In genomic region chr7:36152756-36153570, GRCh38 we compare ENCODE assay signal across 8 cellular contexts. TPM values are rescaled to one million over a fixed set of nuclear protein-coding genes. Genes with fewer than 3 reads are reported as not detected.
DNase-seq lines count a peak whose midpoint lies in the region; ATAC-seq and TF ChIP-seq lines count a peak whose summit lies in the region.

Gene EEPD1 (plus strand): TSS chr7:36153254. CDS start chr7:36154325, 1,071 bp downstream.

- H3K9me3 ChIP-seq in SK-N-MC (ENCODE audit: low read depth, low read length) (no peaks in the 10 kb centered on the region), gastroesophageal sphincter (peaks cover 0 to 9% (median 0%) of the 10 kb centered on the region in 3 donors), neutrophil (no peaks in the 10 kb centered on the region)

- H3K27me3 ChIP-seq in gastroesophageal sphincter (no peaks in the 10 kb centered on the region), neutrophil (no peaks in the 10 kb centered on the region)

- H3K4me3 ChIP-seq in SK-N-MC (peak within 1 kb of the TSS; percentile 93), gastroesophageal sphincter (peak within 1 kb of the TSS; percentile 69 to 89), neutrophil (ENCODE audit: low read depth in 1 of 2, low read length in 1 of 2) (peak within 1 kb of the TSS; percentile 99 to 100)

- peaks cover 34% of the 10 kb centered on the region for H3K4me1 Mint-ChIP-seq in HFFc6 (ENCODE audit: low read depth)
- peaks cover 19% of the 10 kb centered on the region for H3K4me1 Mint-ChIP-seq in activated naive CD4-positive, alpha-beta T cell treated with anti-CD3 and anti-CD28 coated beads, Interleukin-2, amount 10 ng/mL, durations not matched to agents 7 days and 5 days

- H3K9ac ChIP-seq in SK-N-MC (ENCODE audit: insufficient read length) = peak within 1 kb of the TSS; percentile 67

- peaks cover 5% of the 10 kb centered on the region; the same call in 1 of the 2 replicates for H3K36me3 Mint-ChIP-seq in HFFc6 (ENCODE audit: low read depth)
- no peaks in the 10 kb centered on the region for H3K36me3 Mint-ChIP-seq in activated naive CD4-positive, alpha-beta T cell treated with anti-CD3 and anti-CD28 coated beads, Interleukin-2, amount 10 ng/mL, durations not matched to agents 7 days and 5 days

- TF ChIP-seq POLR2A in gastroesophageal sphincter (IDR thresholded peaks at IDR 0.05) = peak; percentile 80 to 83

- no peak for TF ChIP-seq EP300 in gastroesophageal sphincter (IDR thresholded peaks at IDR 0.05)

- DNase-seq in GM03348 (ENCODE audit: low spot score) (peak; percentile 99), HFFc6 (peak; percentile 99), NAMALWA (ENCODE audit: low spot score) (peak; percentile 100), SK-N-MC (ENCODE audit: low read depth, low spot score) (peak; percentile 92)
- DNase-seq in activated naive CD4-positive, alpha-beta T cell treated with anti-CD3 and anti-CD28 coated beads, Interleukin-2, amount 10 ng/mL, durations not matched to agents 7 days and 5 days = peak; percentile 100

- peak within 1 kb of the TSS; percentile 70 for H3K27ac Mint-ChIP-seq in HFFc6
- peak within 1 kb of the TSS; percentile 55 for H3K27ac Mint-ChIP-seq in activated naive CD4-positive, alpha-beta T cell treated with anti-CD3 and anti-CD28 coated beads, Interleukin-2, amount 10 ng/mL, durations not matched to agents 7 days and 5 days

- H3K27me3 Mint-ChIP-seq in HFFc6 (ENCODE audit: insufficient read depth) = peaks cover 3% of the 10 kb centered on the region; the same call in 1 of the 2 replicates
- peaks cover 32% of the 10 kb centered on the region for H3K27me3 Mint-ChIP-seq in activated naive CD4-positive, alpha-beta T cell treated with anti-CD3 and anti-CD28 coated beads, Interleukin-2, amount 10 ng/mL, durations not matched to agents 7 days and 5 days

- CTCF ChIA-PET in activated naive CD4-positive, alpha-beta T cell treated with anti-CD3 and anti-CD28 coated beads, Interleukin-2, amount 10 ng/mL, durations not matched to agents 7 days and 5 days (lab: Charles Lee) = no interaction called here

- ATAC-seq in gastroesophageal sphincter = peak; percentile 94

- TF ChIP-seq CTCF in HFFc6 (IDR thresholded peaks at IDR 0.05) (no peak; the same call in 1 of the 2 replicates), gastroesophageal sphincter (IDR thresholded peaks at IDR 0.05) (peak in 1 of 4 experiments; percentile 11), neutrophil (IDR thresholded peaks at IDR 0.05) (peak; percentile 54), subcutaneous adipose tissue (IDR thresholded peaks at IDR 0.05; ENCODE audit: low read depth) (no peak)

- peaks cover 0 to 54% (median 31%) of the 10 kb centered on the region in 3 donors for H3K4me1 ChIP-seq in gastroesophageal sphincter
- H3K4me1 ChIP-seq in neutrophil (ENCODE audit: control insufficient read depth in 1 of 2, insufficient read depth in 1 of 2, low read depth in 1 of 2, low read length in 1 of 2) = peaks cover 55 to 75% of the 10 kb centered on the region in 2 experiments

- no peaks in the 10 kb centered on the region for H3K36me3 ChIP-seq in SK-N-MC (ENCODE audit: insufficient read depth, low read length)
- no peaks in the 10 kb centered on the region for H3K36me3 ChIP-seq in gastroesophageal sphincter
- H3K36me3 ChIP-seq in neutrophil = peaks cover 32% of the 10 kb centered on the region

- WGBS in gastroesophageal sphincter (ENCODE audit: low coverage in 1 of 2), 2 donors = 0% methylated on average over 5 of the region's 88 CpGs; no CpG with 5 or more reads in 1 of the 2 donors

- peak within 1 kb of the TSS; percentile 89 for H3K4me3 Mint-ChIP-seq in HFFc6
- H3K4me3 Mint-ChIP-seq in activated naive CD4-positive, alpha-beta T cell treated with anti-CD3 and anti-CD28 coated beads, Interleukin-2, amount 10 ng/mL, durations not matched to agents 7 days and 5 days = peak within 1 kb of the TSS; percentile 75

- H3K27ac ChIP-seq in SK-N-MC = no peak within 1 kb of the TSS
- H3K27ac ChIP-seq in gastroesophageal sphincter = peak within 1 kb of the TSS; percentile 79 to 96 (median 95)
- H3K27ac ChIP-seq in neutrophil = peak within 1 kb of the TSS; percentile 90

- H3K9me3 Mint-ChIP-seq in HFFc6 = peaks cover 7% of the 10 kb centered on the region; the same call in 1 of the 2 replicates
- peaks cover 2% of the 10 kb centered on the region for H3K9me3 Mint-ChIP-seq in activated naive CD4-positive, alpha-beta T cell treated with anti-CD3 and anti-CD28 coated beads, Interleukin-2, amount 10 ng/mL, durations not matched to agents 7 days and 5 days

RNA-seq across cellular contexts. Expression of gene EEPD1, which starts in this region (rescaled TPM):
- total RNA-seq in HFFc6 (2021; fragmentation: NEBNext Ultra II Directional; extraction: Animal tissue kit (Norgen Biotek cat#: 25700)) = 1 to 10 TPM in 5 of 6 experiments, under 1 TPM in 1; 0.95 to 2.7 (median 1.5) TPM
- total RNA-seq in gastroesophageal sphincter (10 to 100 TPM; 12.4 to 36.2 (median 20.4) TPM), subcutaneous adipose tissue (10 to 100 TPM; 22.2 to 57.3 (median 23.8) TPM)
